Comparison of ENCODE assay signal across 1 cellular context in genomic region chr15:65944404-65944803, GRCh38.
A peak's percentile ranks its signal among the peaks of the same experiment; 100 is the strongest.
TF ChIP-seq lines count a peak whose summit lies in the region.

No MANE protein-coding gene starts in this region.

TF ChIP-seq in HepG2, 621 proteins besides CTCF, POLR2A, EP300 and RAD21:
- TF ChIP-seq ZNF629 (CRISPR knock-in tag; conservative IDR thresholded peaks at IDR 0.05), result peak; percentile 92
- no peak for TF ChIP-seq ZNF337 (CRISPR knock-in tag; IDR thresholded peaks at IDR 0.05; ENCODE audit: borderline replicate concordance, low read depth)
- TF ChIP-seq KLF9 (CRISPR knock-in tag; IDR thresholded peaks at IDR 0.05; ENCODE audit: low read depth), result no peak
- TF ChIP-seq ATF2 (CRISPR knock-in tag; IDR thresholded peaks at IDR 0.05), result no peak
- TF ChIP-seq HNF4A (CRISPR knock-in tag; IDR thresholded peaks at IDR 0.05), result peak; percentile 39
- TF ChIP-seq ZFP36 (IDR thresholded peaks at IDR 0.05; ENCODE audit: borderline replicate concordance, low read depth, low read length, partially characterized antibody), result no peak
- no peak for TF ChIP-seq RXRA (CRISPR knock-in tag; IDR thresholded peaks at IDR 0.05)
TF ChIP-seq in HepG2: peak in this region for 2.
